In the genomic region with DNA sequence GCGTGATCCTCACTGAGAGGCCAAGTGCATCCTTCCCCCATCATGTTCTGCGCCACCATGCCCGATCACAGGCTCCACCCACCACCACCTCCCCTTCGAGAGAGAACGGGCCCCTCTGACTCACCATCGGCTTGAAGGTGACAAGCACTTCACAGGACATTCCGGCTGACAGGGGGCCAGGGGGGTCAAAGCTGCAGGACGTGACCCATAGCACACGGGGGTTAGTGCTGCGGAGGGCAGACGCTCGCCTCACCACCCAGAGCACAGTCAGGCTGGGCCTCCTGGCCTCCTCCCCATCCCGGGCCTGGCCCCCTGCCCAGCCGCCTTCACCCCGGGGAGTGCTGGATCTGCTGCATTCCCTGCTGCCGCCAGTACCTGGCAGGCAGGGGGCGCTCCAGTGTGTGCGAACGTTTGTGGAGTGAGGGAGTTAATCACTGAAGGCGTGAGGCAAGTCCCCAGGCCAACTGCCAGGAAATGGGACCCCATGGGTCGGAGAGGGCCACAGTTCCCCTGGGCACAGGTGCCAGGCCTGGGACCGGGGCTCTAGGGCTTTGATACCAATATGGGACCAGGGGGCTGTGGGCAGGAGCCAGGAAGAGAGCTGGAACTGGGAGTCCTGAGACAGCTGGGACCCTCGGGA, we compare ENCODE assay signal across 1 cellular context.
TF ChIP-seq lines count a peak whose summit lies in the region.

No MANE protein-coding gene starts in this region.

TF ChIP-seq in IMR-90, 13 proteins besides CTCF, POLR2A, EP300 and RAD21 (continued from another document):
- TF ChIP-seq BHLHE40 (IDR thresholded peaks at IDR 0.05; ENCODE audit: low read depth, low read length), result no peak
